In genomic region chr6:131199568-131200272, GRCh38 we compare ENCODE assay signal across 8 cellular contexts.
DNase-seq lines count a peak whose midpoint lies in the region; ATAC-seq and FAIRE-seq lines count a peak whose summit lies in the region.

No MANE protein-coding gene starts in this region.

- DNase-seq in EH (ENCODE audit: low read depth) (peak; percentile 62), HTR-8/SVneo (ENCODE audit: insufficient read length, low spot score) (peak; percentile 65), SW480 (ENCODE audit: low spot score) (peak; percentile 60), immature natural killer cell (peak; percentile 82 to 87 (median 85)), NCI-H446 treated with DMSO at 0.1 percent for 48 hours (lab: John Stamatoyannopoulos, UW) (no peak)
- DNase-seq in activated naive CD8-positive, alpha-beta T cell treated with anti-CD3 and anti-CD28 coated beads, Interleukin-2, amount 50 U/mL, for 16 hours (ENCODE audit: low read depth, low spot score), result peak; percentile 46
- DNase-seq in stimulated activated CD4-positive, alpha-beta T cell treated with anti-CD3 and anti-CD28 coated beads, Interleukin-4, amount 100 ng/mL, for 24 hours, result peak; percentile 73

- FAIRE-seq in HTR-8/SVneo (lab: Jason Lieb, UNC), result peak; percentile 28

- peak overlapping the region; percentile 81 to 86 (median 82) for H3K4me3 Mint-ChIP-seq in immature natural killer cell

- peaks cover 0 to 6% (median under 1%) of the 10 kb centered on the region in 3 donors for H3K36me3 Mint-ChIP-seq in immature natural killer cell

- no peaks in the 10 kb centered on the region for H3K9me3 Mint-ChIP-seq in immature natural killer cell

- peak; percentile 100 for ATAC-seq in GM21515 (IDR thresholded peaks at IDR 0.05; ENCODE audit: unreplicated experiment)

- peaks cover 0 to 7% (median 3%) of the 10 kb centered on the region in 3 donors for H3K27me3 Mint-ChIP-seq in immature natural killer cell (ENCODE audit: low read depth in 3 of 3)

- peaks cover 58 to 60% of the 10 kb centered on the region in 2 donors for H3K4me1 Mint-ChIP-seq in immature natural killer cell

- peak overlapping the region; percentile 86 to 96 (median 94) for H3K27ac Mint-ChIP-seq in immature natural killer cell
